ENCODE assay signal across 16 cellular contexts in genomic region chr4:147037089-147037488, GRCh38.
DNase-seq lines count a peak whose midpoint lies in the region; ATAC-seq and TF ChIP-seq lines count a peak whose summit lies in the region.
"Had no signal": no experiment of that assay in that cellular context is flagged by ENCODE, and none has a peak within 500 bp of the region (broad histone marks: within the 10 kb centered on the region; RNA-seq: fewer than 3 reads in every experiment).

No MANE protein-coding gene starts in this region.

- H3K4me3 ChIP-seq in upper lobe of right lung = no peak overlapping the region
- H3K4me3 ChIP-seq: BLaER1, GM12878 had no signal

- ATAC-seq in left ventricle myocardium superior (peak; percentile 77), left cardiac atrium (no peak), upper lobe of right lung (peak; percentile 20), HG02588 (IDR thresholded peaks at IDR 0.05; ENCODE audit: unreplicated experiment) (no peak), GM18907 (IDR thresholded peaks at IDR 0.05; ENCODE audit: unreplicated experiment) (no peak)
- ATAC-seq: GM12878 had no signal

- no peaks in the 10 kb centered on the region for H3K4me1 ChIP-seq in upper lobe of right lung
- H3K4me1 ChIP-seq: BLaER1 had no signal

- H3K9me3 ChIP-seq in upper lobe of right lung = no peaks in the 10 kb centered on the region
- H3K9me3 ChIP-seq: BLaER1 had no signal

- intact Hi-C loops in left ventricle myocardium superior (cut with micrococcal nuclease) (no loop called here), left cardiac atrium (cut with DNase I) (no loop called here), upper lobe of right lung (cut with DNase I) (no loop called here)

- DNase-seq in left ventricle myocardium superior (peak; percentile 33), left cardiac atrium (no peak), cerebellar cortex (ENCODE audit: low spot score) (peak; percentile 70), medulla oblongata (ENCODE audit: extremely low spot score) (peak; percentile 60), upper lobe of right lung (no peak), NCI-H2029 (lab: John Stamatoyannopoulos, UW) (no peak)
- DNase-seq: ACHN; AML-193; Calu3; CD4-positive, alpha-beta memory T cell; DMS79 treated with DMSO at 0.1 percent for 48 hours; H9 had no signal

- no peaks in the 10 kb centered on the region for H3K27me3 ChIP-seq in upper lobe of right lung
- H3K27me3 ChIP-seq: BLaER1 had no signal

- TF ChIP-seq CTCF in upper lobe of right lung (IDR thresholded peaks at IDR 0.05) = no peak

- no peaks in the 10 kb centered on the region for H3K36me3 ChIP-seq in upper lobe of right lung
- H3K36me3 ChIP-seq: BLaER1 had no signal

- no peak overlapping the region for H3K27ac ChIP-seq in upper lobe of right lung
- H3K27ac ChIP-seq: BLaER1 had no signal

Comparison
In these comparisons a context has a peak if more than half of its experiments do, and no peak if none do; other contexts are left out.
1. ATAC-seq: peak in left ventricle myocardium superior (single experiment) and upper lobe of right lung (single experiment); none in left cardiac atrium (0 of 2), HG02588 (single experiment) and GM18907 (single experiment).
2. DNase-seq: peak in left ventricle myocardium superior (single experiment), cerebellar cortex (single experiment) and medulla oblongata (single experiment); none in left cardiac atrium (single experiment), upper lobe of right lung (single experiment) and NCI-H2029 (single experiment).